8 cellular contexts compared by ENCODE assay signal in genomic region chr7:99379043-99379577, GRCh38. TPM values are rescaled to one million over a fixed set of nuclear protein-coding genes. Genes with fewer than 3 reads are reported as not detected.
DNase-seq lines count a peak whose midpoint lies in the region; ATAC-seq and TF ChIP-seq lines count a peak whose summit lies in the region.

No MANE protein-coding gene starts in this region.

- H3K27me3 ChIP-seq in neural progenitor cell, result peaks cover 1% of the 10 kb centered on the region

- H3K4me1 Mint-ChIP-seq in osteocyte (ENCODE audit: unreplicated experiment) (peaks cover 26% of the 10 kb centered on the region), neural progenitor cell (peaks cover 3% of the 10 kb centered on the region)

- peaks cover 12% of the 10 kb centered on the region for H3K79me2 ChIP-seq in neural progenitor cell (ENCODE audit: low read depth)

- H3K9me3 ChIP-seq in neural progenitor cell (ENCODE audit: low read depth), result no peaks in the 10 kb centered on the region

- no peaks in the 10 kb centered on the region for H3K9me3 Mint-ChIP-seq in osteocyte (ENCODE audit: unreplicated experiment)
- H3K9me3 Mint-ChIP-seq in neural progenitor cell, result no peaks in the 10 kb centered on the region

- TF ChIP-seq CTCF in osteocyte (IDR thresholded peaks at IDR 0.05), result no peak
- TF ChIP-seq CTCF in neural progenitor cell (IDR thresholded peaks at IDR 0.05), result no peak

- H3F3A ChIP-seq in neural progenitor cell (ENCODE audit: low read depth), result peaks cover 3% of the 10 kb centered on the region

- H3K4me3 Mint-ChIP-seq in osteocyte (ENCODE audit: unreplicated experiment) (peak overlapping the region; percentile 6), neural progenitor cell (no peak overlapping the region)

- H3K9ac ChIP-seq in neural progenitor cell, result no peak overlapping the region

- no peaks in the 10 kb centered on the region for H3K27me3 Mint-ChIP-seq in osteocyte (ENCODE audit: unreplicated experiment)
- no peaks in the 10 kb centered on the region for H3K27me3 Mint-ChIP-seq in neural progenitor cell (ENCODE audit: insufficient read depth, low read depth)

- no peak overlapping the region for H3K4me2 ChIP-seq in neural progenitor cell

- H3K4me3 ChIP-seq in neural progenitor cell, result no peak overlapping the region

- no peak overlapping the region for H2AFZ ChIP-seq in neural progenitor cell (replicated peaks)

- H3K4me1 ChIP-seq in neural progenitor cell, result no peaks in the 10 kb centered on the region

- no peaks in the 10 kb centered on the region for H4K20me1 ChIP-seq in neural progenitor cell (ENCODE audit: low read depth)

- ATAC-seq in GM18858 (IDR thresholded peaks at IDR 0.05; ENCODE audit: unreplicated experiment) (no peak), GM21390 (IDR thresholded peaks at IDR 0.05; ENCODE audit: unreplicated experiment) (no peak)

- H3K27ac ChIP-seq in neural progenitor cell, result no peak overlapping the region

- H3K36me3 ChIP-seq in neural progenitor cell, result no peaks in the 10 kb centered on the region

- DNase-seq in GM04503 (ENCODE audit: low read depth), result peak; percentile 95
- DNase-seq in MV-4-11 (lab: John Stamatoyannopoulos, UW), result peak; percentile 86
- peak; percentile 35 for DNase-seq in activated T-helper 1 cell treated with Interleukin-2 at 50 U/mL for 16 hours (ENCODE audit: low read depth)
- peak; percentile 91 for DNase-seq in fibroblast of the conjunctiva (ENCODE audit: low read depth)
- no peak for DNase-seq in osteocyte (ENCODE audit: extremely low spot score, unreplicated experiment)
- no peak for DNase-seq in neural progenitor cell (ENCODE audit: low spot score)

- H3K27ac Mint-ChIP-seq in osteocyte (ENCODE audit: unreplicated experiment), result peak overlapping the region; percentile 82
- H3K27ac Mint-ChIP-seq in neural progenitor cell, result no peak overlapping the region

- H3K36me3 Mint-ChIP-seq in osteocyte (ENCODE audit: unreplicated experiment) (peaks cover 4% of the 10 kb centered on the region), neural progenitor cell (peaks cover 4% of the 10 kb centered on the region)

RNA-seq across cellular contexts. Expression of gene ARPC1B, which starts 4.6 kb away (rescaled TPM):
- total RNA-seq in osteocyte (76.1 and 84.9 TPM in 2 replicates), neural progenitor cell (ENCODE audit: low replicate concordance) (23.6 and 50.5 TPM in 2 replicates)

RNA-seq across cellular contexts. Expression of gene PDAP1, which starts 29.3 kb away (rescaled TPM):
- total RNA-seq in osteocyte (107 and 116 TPM in 2 replicates), neural progenitor cell (ENCODE audit: low replicate concordance) (136 and 170 TPM in 2 replicates)

RNA-seq across cellular contexts. Expression of gene BUD31, which starts 29.7 kb away (rescaled TPM):
- total RNA-seq in osteocyte, result 112 and 131 TPM in 2 replicates
- total RNA-seq in neural progenitor cell (ENCODE audit: low replicate concordance), result 59.7 and 98.2 TPM in 2 replicates

RNA-seq across cellular contexts. Expression of gene ARPC1A, which starts 53.4 kb away (rescaled TPM):
- total RNA-seq in osteocyte, result 103 and 105 TPM in 2 replicates
- total RNA-seq in neural progenitor cell (ENCODE audit: low replicate concordance), result 143 and 154 TPM in 2 replicates

RNA-seq across cellular contexts. Expression of gene PTCD1, which starts 59.5 kb away (rescaled TPM):
- 5.7 and 10.5 TPM in 2 replicates for total RNA-seq in osteocyte
- total RNA-seq in neural progenitor cell (ENCODE audit: low replicate concordance), result 8.3 and 10.5 TPM in 2 replicates

Comparison
In these comparisons a context has a peak if more than half of its experiments do, and no peak if none do; other contexts are left out.
1. DNase-seq: peak in GM04503 (single experiment), MV-4-11 (single experiment), activated T-helper 1 cell treated with Interleukin-2 at 50 U/mL for 16 hours (single experiment) and fibroblast of the conjunctiva (single experiment); none in osteocyte (single experiment) and neural progenitor cell (single experiment).